In the genomic region with DNA sequence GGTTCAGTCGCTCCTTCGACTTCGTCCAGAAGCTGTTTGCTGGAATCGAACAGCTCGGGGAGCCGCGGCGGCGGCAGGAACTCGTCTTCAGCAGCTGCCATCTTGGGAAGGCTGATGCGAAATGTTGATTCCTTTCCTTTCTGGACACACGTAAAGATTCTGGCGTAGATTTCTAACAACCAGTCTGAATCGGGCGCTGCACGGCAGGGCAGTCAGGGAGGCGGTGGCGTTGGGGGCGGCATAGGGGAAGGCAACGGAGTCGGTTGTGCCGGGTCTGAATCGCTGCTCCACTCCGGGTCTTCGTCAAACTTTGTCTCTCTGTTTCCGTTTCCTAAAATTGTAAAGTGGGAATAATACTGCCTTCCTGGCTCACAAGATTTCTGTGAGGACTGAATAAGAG, we compare ENCODE assay signal across 23 cellular contexts. TPM values are rescaled to one million over a fixed set of nuclear protein-coding genes. Genes with fewer than 3 reads are reported as not detected.
"Had no signal": no experiment of that assay in that cellular context is flagged by ENCODE, and none has a peak within 500 bp of the region (broad histone marks: within the 10 kb centered on the region; RNA-seq: fewer than 3 reads in every experiment).

No MANE protein-coding gene starts in this region.

- H3K27ac Mint-ChIP-seq: stimulated activated naive B cell treated with anti-CD40 and anti-IgM and Interleukin-4, amounts not matched to agents 10 μg/mL and 1 μg/mL and 100 μg/mL, for 72 hours; stimulated activated naive CD8-positive, alpha-beta T cell treated with anti-CD3 and anti-CD28 coated beads, Interleukin-15, amount 100 ng/mL, for 72 hours had no signal

- DNase-seq: dermis blood vessel endothelial cell; effector memory CD4-positive, alpha-beta T cell; foreskin melanocyte; glutamatergic neuron; heart right ventricle; hippocampal formation; left cardiac atrium; left lung; naive thymus-derived CD8-positive, alpha-beta T cell; right lobe of liver; small intestine; stimulated activated CD4-positive, alpha-beta T cell treated with anti-CD3 and anti-CD28 coated beads, Interleukin-15, amount 100 ng/mL, for 24 hours; stimulated activated CD4-positive, alpha-beta T cell treated with anti-CD3 and anti-CD28 coated beads, Interleukin-2, amount 100 ng/mL, for 48 hours; stimulated activated naive B cell treated with anti-CD40 and anti-IgM and Interleukin-4, amounts not matched to agents 10 μg/mL and 1 μg/mL and 100 μg/mL, for 72 hours; stimulated activated naive CD8-positive, alpha-beta T cell treated with anti-CD3 and anti-CD28 coated beads, Interleukin-15, amount 100 ng/mL, for 72 hours; transverse colon had no signal

- H3K27ac ChIP-seq: coronary artery, esophagus muscularis mucosa, heart right ventricle, left lung, parathyroid adenoma, right lobe of liver, suprapubic skin, transverse colon, vagina had no signal

- H3K27me3 ChIP-seq: esophagus muscularis mucosa, heart right ventricle, left lung, right lobe of liver, suprapubic skin, transverse colon, vagina had no signal

- ATAC-seq: heart right ventricle; left cardiac atrium; left lung; naive thymus-derived CD8-positive, alpha-beta T cell; right lobe of liver; stimulated activated naive B cell treated with anti-CD40 and anti-IgM and Interleukin-4, amounts not matched to agents 10 μg/mL and 1 μg/mL and 100 μg/mL, for 72 hours; stimulated activated naive CD8-positive, alpha-beta T cell treated with anti-CD3 and anti-CD28 coated beads, Interleukin-15, amount 100 ng/mL, for 72 hours had no signal

- H3K36me3 ChIP-seq: esophagus muscularis mucosa, heart right ventricle, left lung, right lobe of liver, suprapubic skin, transverse colon, vagina had no signal

- H3K4me3 ChIP-seq: coronary artery, esophagus muscularis mucosa, heart right ventricle, left lung, right lobe of liver, suprapubic skin, transverse colon, vagina had no signal

- H2AFZ ChIP-seq: parathyroid adenoma had no signal

- H3K4me1 ChIP-seq: parathyroid adenoma had no signal

- H3K9me3 Mint-ChIP-seq: stimulated activated naive B cell treated with anti-CD40 and anti-IgM and Interleukin-4, amounts not matched to agents 10 μg/mL and 1 μg/mL and 100 μg/mL, for 72 hours; stimulated activated naive CD8-positive, alpha-beta T cell treated with anti-CD3 and anti-CD28 coated beads, Interleukin-15, amount 100 ng/mL, for 72 hours had no signal

- H3K27me3 Mint-ChIP-seq: progenitor cell of endocrine pancreas had no signal

- H3K79me2 ChIP-seq: parathyroid adenoma had no signal

- H3K4me3 Mint-ChIP-seq: stimulated activated naive B cell treated with anti-CD40 and anti-IgM and Interleukin-4, amounts not matched to agents 10 μg/mL and 1 μg/mL and 100 μg/mL, for 72 hours had no signal

RNA-seq across cellular contexts. Expression of a gene that starts 30.3 kb away (rescaled TPM):
- total RNA-seq: endothelial cell of umbilical vein, vagina had no signal
